6 cellular contexts compared by ENCODE assay signal in the genomic region with DNA sequence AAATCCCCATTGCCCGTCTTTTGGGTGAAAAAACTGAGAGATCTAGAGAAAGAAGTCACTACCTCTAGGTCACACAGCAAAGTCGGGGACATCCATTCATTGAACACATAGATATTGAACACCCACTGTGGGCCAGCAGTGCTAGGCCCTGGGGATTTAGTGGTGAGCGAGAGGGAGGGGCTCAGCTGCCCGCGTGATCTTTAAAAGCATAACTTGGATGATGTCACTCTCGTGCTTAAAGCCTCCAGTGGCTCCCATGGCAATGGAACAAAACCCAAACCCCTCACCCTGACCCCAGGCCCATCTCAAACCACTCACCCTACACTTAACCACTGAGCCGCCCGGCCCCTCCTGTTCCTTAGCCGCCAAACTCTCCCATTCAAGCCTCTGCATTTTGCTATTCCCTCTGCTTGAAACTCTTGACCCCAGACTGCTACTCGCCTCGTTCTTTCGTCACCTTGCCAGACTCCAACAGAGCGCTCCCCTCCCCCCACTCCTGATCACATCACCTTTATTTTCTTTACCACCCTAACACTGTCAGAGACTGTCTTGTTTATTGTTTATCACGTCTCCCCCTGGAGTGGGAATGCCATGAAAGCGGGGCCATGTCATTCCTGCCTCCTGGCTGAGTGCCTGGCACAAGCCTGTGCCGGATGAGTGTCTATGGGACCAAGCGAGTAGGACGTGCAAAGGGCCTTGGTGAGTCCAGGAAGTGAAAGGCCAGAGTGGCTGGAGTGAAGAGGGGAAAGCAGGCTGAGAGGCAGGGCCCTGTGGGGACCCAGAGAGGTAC. TPM values are rescaled to one million over a fixed set of nuclear protein-coding genes. Genes with fewer than 3 reads are reported as not detected.
DNase-seq lines count a peak whose midpoint lies in the region; ATAC-seq, FAIRE-seq and TF ChIP-seq lines count a peak whose summit lies in the region.

No MANE protein-coding gene starts in this region.

- in situ Hi-C loops in K562 (cut with MboI): no loop called here

- H3K9me3 Mint-ChIP-seq in nephron: no peaks in the 10 kb centered on the region

- H3K9me3 ChIP-seq in K562 (replicated peaks; ENCODE audit: control insufficient read depth, insufficient read depth, low read depth, low read length): no peaks in the 10 kb centered on the region

- H2AFZ ChIP-seq in K562 (ENCODE audit: low read depth, low read length): peak overlapping the region; percentile 42

- DNase-seq in NCI-H526 (lab: John Stamatoyannopoulos, UW) (peak; percentile 20 to 26), NCI-H526 treated with DMSO at 0.1 percent for 48 hours (lab: John Stamatoyannopoulos, UW) (no peak), M059J (ENCODE audit: low read depth) (peak; percentile 90), K562 (ENCODE audit: extremely low read depth in 1 of 4, low spot score in 3 of 4) (peak; percentile 45 to 72 (median 58)), SKM-1 (lab: John Stamatoyannopoulos, UW; ENCODE audit: unreplicated experiment) (no peak)

- peaks cover 23% of the 10 kb centered on the region; the same call in 2 of the 3 replicates for H3K36me3 ChIP-seq in K562 (ENCODE audit: control insufficient read depth, insufficient read depth, low read length)

- peak overlapping the region; percentile 65 to 88 for H3K9ac ChIP-seq in K562 (ENCODE audit: insufficient read depth in 1 of 2, low read depth in 2 of 2, low read length in 2 of 2)

- POLR2A ChIA-PET in K562 (lab: Yijun Ruan, JAX): interaction anchor here (0.6 to 1.7 kb wide), 6 partner anchors 12 to 285 kb away, joined by 3 to 4 read pairs (median 4); no protein-coding TSS in a partner anchor

- intact Hi-C loops in K562 (cut with micrococcal nuclease): no loop called here

- peak; percentile 26 for ATAC-seq in K562

- 9% methylated on average over 18 of the region's 18 CpGs for WGBS in K562 (ENCODE audit: insufficient coverage, low coverage, missing lambda C conversion rate)

- H3K4me2 ChIP-seq in K562 (ENCODE audit: insufficient read depth, low read length): peak overlapping the region; percentile 73

- TF ChIP-seq CTCF in K562 (IDR thresholded peaks at IDR 0.05 in 2 of 3, conservative IDR thresholded peaks at IDR 0.05 in 1 of 3; ENCODE audit: insufficient read depth in 2 of 3, low read depth in 1 of 3, low read length in 3 of 3) (no peak), nephron (IDR thresholded peaks at IDR 0.05; ENCODE audit: unreplicated experiment in 3 of 3) (no peak)

- H3K4me3 Mint-ChIP-seq in nephron: peak overlapping the region; percentile 69 to 77 (median 77)

- peak overlapping the region; percentile 85 for H3K27ac ChIP-seq in K562 (ENCODE audit: extremely low read depth, low read depth, low read length)

- H3K27ac Mint-ChIP-seq in nephron: peak overlapping the region in 2 of 3 experiments; percentile 19 to 28

- BruUV-seq in K562 (replicated peaks; lab: Mats Ljungman, UMichigan): no TSS peak

- H3K4me1 ChIP-seq in K562 (replicated peaks in 1 of 2; ENCODE audit: control insufficient read depth in 2 of 2, insufficient read depth in 2 of 2, low read length in 2 of 2): peaks cover 57 to 87% of the 10 kb centered on the region in 2 experiments

- CTCF ChIA-PET in K562 (lab: Yijun Ruan, JAX; ENCODE audit: low intra/inter-chr PET ratio): no interaction called here

- H3K4me1 Mint-ChIP-seq in nephron: peaks cover 23% of the 10 kb centered on the region

- peak overlapping the region; percentile 55 for H3K4me3 ChIP-seq in K562

- H3K36me3 Mint-ChIP-seq in nephron (ENCODE audit: low read depth): peaks cover 11% of the 10 kb centered on the region

- H3K27me3 Mint-ChIP-seq in nephron (ENCODE audit: low read depth): peaks cover 37% of the 10 kb centered on the region

- peaks cover 27% of the 10 kb centered on the region for H3K79me2 ChIP-seq in K562 (ENCODE audit: control insufficient read depth, insufficient read depth, low read length)

- no peak for TF ChIP-seq EP300 in K562 (IDR thresholded peaks at IDR 0.05; ENCODE audit: low read length)

- TF ChIP-seq RAD21 in K562 (CRISPR knock-in tag; conservative IDR thresholded peaks at IDR 0.05 in 1 of 2, IDR thresholded peaks at IDR 0.05 in 1 of 2): no peak

- H4K20me1 ChIP-seq in K562 (replicated peaks; ENCODE audit: control insufficient read depth, insufficient read depth, low read length): peaks cover 11% of the 10 kb centered on the region; the same call in 1 of the 2 replicates

- H3K9me1 ChIP-seq in K562 (ENCODE audit: control insufficient read depth, insufficient read depth, low read length): peaks cover 3% of the 10 kb centered on the region

- peak; percentile 73 for FAIRE-seq in K562 (lab: Jason Lieb, UNC)

- no peaks in the 10 kb centered on the region for H3K27me3 ChIP-seq in K562 (ENCODE audit: control insufficient read depth in 2 of 2, insufficient read depth in 2 of 2, low read length in 2 of 2)

- peak; percentile 66 for TF ChIP-seq POLR2A in K562 (conservative IDR thresholded peaks at IDR 0.05)

RNA-seq across cellular contexts. Expression of a gene that starts 0.7 kb away (rescaled TPM):
- 1.6 TPM in 1 of 2 replicates, not detected in the other for total RNA-seq in M059J (2014; rRNA removed; shearing (Covaris generic))
- 4.2 and 9.4 TPM in 2 replicates for total RNA-seq in K562 (2011; cell fraction: chromatin; rRNA removed; ENCODE audit: low replicate concordance)
- 7.7 and 10.1 TPM in 2 replicates for total RNA-seq in K562 (2011; cell fraction: nucleolus; rRNA removed)
- 4.3 and 4.5 TPM in 2 replicates for total RNA-seq in K562 (2011; cell fraction: nucleoplasm; rRNA removed)
- total RNA-seq in K562 (2014; rRNA removed): 2.5 and 3.1 TPM in 2 replicates
- 0.80 and 1.2 TPM in 2 replicates for total RNA-seq in K562 (2014; rRNA removed; fragmentation: Illumina TruSeq; extraction: Trizol)
- 0.58 and 1.3 TPM in 2 replicates for total RNA-seq in K562 (2015; rRNA removed; fragmentation: Illumina TruSeq; extraction: Trizol)
- 3.0 and 3.7 TPM in 2 replicates for total RNA-seq in K562 (2021)
- 1.2 and 1.6 TPM in 2 replicates for polyA plus RNA-seq in K562 (2011; rRNA removed)
- polyA plus RNA-seq in K562 (2011; cell fraction: cytosol; rRNA removed): 1.8 and 2.2 TPM in 2 replicates
- polyA plus RNA-seq in K562 (2011; cell fraction: nucleus; rRNA removed): 12.7 and 14.3 TPM in 2 replicates
- polyA plus RNA-seq in K562 (2012): 1.7 and 5.0 TPM in 2 replicates
- 0.82 and 1.2 TPM in 2 replicates for polyA plus RNA-seq in K562 (2014; fragmentation: Illumina TruSeq; extraction: Trizol)
- polyA plus RNA-seq in K562 (2014; fragmentation: Nextera tagmentation; extraction: Ambion mirVana): under 1 TPM; 0.18 to 0.41 TPM
- 4.3 and 4.8 TPM in 2 replicates for polyA plus RNA-seq in K562 (2014; rRNA removed)
- 0.75 TPM in 1 of 2 replicates, not detected in the other for polyA minus RNA-seq in K562 (2011; rRNA and poly(A)+ RNA removed)
- polyA minus RNA-seq in K562 (2011; cell fraction: cytosol; rRNA and poly(A)+ RNA removed): 3.0 TPM in 1 of 2 replicates, not detected in the other
- polyA minus RNA-seq in K562 (2011; cell fraction: nucleus; rRNA and poly(A)+ RNA removed): 2.6 TPM in 2 replicates

RNA-seq across cellular contexts. Expression of a gene that starts 6.4 kb away (rescaled TPM):
- 53.8 and 77.2 TPM in 2 replicates for total RNA-seq in M059J (2014; rRNA removed; shearing (Covaris generic))
- total RNA-seq in K562 (2011; cell fraction: chromatin; rRNA removed; ENCODE audit: low replicate concordance): 99.6 and 215 TPM in 2 replicates
- 168 and 199 TPM in 2 replicates for total RNA-seq in K562 (2011; cell fraction: nucleolus; rRNA removed)
- total RNA-seq in K562 (2011; cell fraction: nucleoplasm; rRNA removed): 195 and 215 TPM in 2 replicates
- total RNA-seq in K562 (2014; rRNA removed): 56.6 and 88.7 TPM in 2 replicates
- total RNA-seq in K562 (2014; rRNA removed; fragmentation: Illumina TruSeq; extraction: Trizol): 48.1 and 53.8 TPM in 2 replicates
- total RNA-seq in K562 (2015; rRNA removed; fragmentation: Illumina TruSeq; extraction: Trizol): 71.1 and 73.4 TPM in 2 replicates
- 95.3 and 102 TPM in 2 replicates for total RNA-seq in K562 (2021)
- polyA plus RNA-seq in K562 (2011; rRNA removed): 93.8 and 101 TPM in 2 replicates
- 131 and 200 TPM in 2 replicates for polyA plus RNA-seq in K562 (2011; cell fraction: cytosol; rRNA removed)
- 142 and 205 TPM in 2 replicates for polyA plus RNA-seq in K562 (2011; cell fraction: nucleus; rRNA removed)
- polyA plus RNA-seq in K562 (2012): 83.9 and 86.2 TPM in 2 replicates
- 126 and 142 TPM in 2 replicates for polyA plus RNA-seq in K562 (2014; fragmentation: Illumina TruSeq; extraction: Trizol)
- 10 to 100 TPM; 43.5 to 69.3 TPM for polyA plus RNA-seq in K562 (2014; fragmentation: Nextera tagmentation; extraction: Ambion mirVana)
- polyA plus RNA-seq in K562 (2014; rRNA removed): 104 and 107 TPM in 2 replicates
- 54.4 and 75.4 TPM in 2 replicates for polyA minus RNA-seq in K562 (2011; rRNA and poly(A)+ RNA removed)
- polyA minus RNA-seq in K562 (2011; cell fraction: cytosol; rRNA and poly(A)+ RNA removed): 56.3 and 59.9 TPM in 2 replicates
- 64.1 and 85.1 TPM in 2 replicates for polyA minus RNA-seq in K562 (2011; cell fraction: nucleus; rRNA and poly(A)+ RNA removed)

RNA-seq across cellular contexts. Expression of a gene that starts 14.4 kb away (rescaled TPM):
- 12.2 and 12.6 TPM in 2 replicates for total RNA-seq in M059J (2014; rRNA removed; shearing (Covaris generic))
- total RNA-seq in K562 (2011; cell fraction: chromatin; rRNA removed; ENCODE audit: low replicate concordance): 24.9 and 89.8 TPM in 2 replicates
- 90.4 and 100 TPM in 2 replicates for total RNA-seq in K562 (2011; cell fraction: nucleolus; rRNA removed)
- total RNA-seq in K562 (2011; cell fraction: nucleoplasm; rRNA removed): 52.6 and 55.0 TPM in 2 replicates
- 25.5 and 47.2 TPM in 2 replicates for total RNA-seq in K562 (2014; rRNA removed)
- 2.8 and 6.6 TPM in 2 replicates for total RNA-seq in K562 (2014; rRNA removed; fragmentation: Illumina TruSeq; extraction: Trizol)
- total RNA-seq in K562 (2015; rRNA removed; fragmentation: Illumina TruSeq; extraction: Trizol): 17.2 and 19.0 TPM in 2 replicates
- total RNA-seq in K562 (2021): 43.1 and 47.1 TPM in 2 replicates
- polyA plus RNA-seq in K562 (2011; rRNA removed): 14.0 and 19.4 TPM in 2 replicates
- 30.0 and 73.0 TPM in 2 replicates for polyA plus RNA-seq in K562 (2011; cell fraction: cytosol; rRNA removed)
- polyA plus RNA-seq in K562 (2011; cell fraction: nucleus; rRNA removed): 34.4 and 63.8 TPM in 2 replicates
- polyA plus RNA-seq in K562 (2012): 26.5 and 52.2 TPM in 2 replicates
- polyA plus RNA-seq in K562 (2014; fragmentation: Illumina TruSeq; extraction: Trizol): 15.4 and 34.0 TPM in 2 replicates
- 1 to 10 TPM; 2.6 to 3.4 TPM for polyA plus RNA-seq in K562 (2014; fragmentation: Nextera tagmentation; extraction: Ambion mirVana)
- polyA plus RNA-seq in K562 (2014; rRNA removed): 26.0 and 42.6 TPM in 2 replicates
- polyA minus RNA-seq in K562 (2011; rRNA and poly(A)+ RNA removed): 7.5 and 10.6 TPM in 2 replicates
- 30.9 and 50.2 TPM in 2 replicates for polyA minus RNA-seq in K562 (2011; cell fraction: cytosol; rRNA and poly(A)+ RNA removed)
- 24.7 and 25.8 TPM in 2 replicates for polyA minus RNA-seq in K562 (2011; cell fraction: nucleus; rRNA and poly(A)+ RNA removed)

RNA-seq across cellular contexts. Expression of a gene that starts 31.9 kb away (rescaled TPM):
- total RNA-seq in M059J (2014; rRNA removed; shearing (Covaris generic)): 15.9 and 29.4 TPM in 2 replicates
- total RNA-seq in K562 (2011; cell fraction: chromatin; rRNA removed; ENCODE audit: low replicate concordance): 18.9 and 41.8 TPM in 2 replicates
- total RNA-seq in K562 (2011; cell fraction: nucleolus; rRNA removed): 25.3 and 31.9 TPM in 2 replicates
- 19.5 and 22.4 TPM in 2 replicates for total RNA-seq in K562 (2011; cell fraction: nucleoplasm; rRNA removed)
- total RNA-seq in K562 (2014; rRNA removed) (13.0 and 16.0 TPM in 2 replicates), K562 (2014; rRNA removed; fragmentation: Illumina TruSeq; extraction: Trizol) (6.4 and 8.2 TPM in 2 replicates), K562 (2015; rRNA removed; fragmentation: Illumina TruSeq; extraction: Trizol) (16.8 and 17.0 TPM in 2 replicates), K562 (2021) (17.3 and 18.7 TPM in 2 replicates)
- polyA plus RNA-seq in K562 (2011; rRNA removed) (23.0 and 23.7 TPM in 2 replicates), K562 (2014; fragmentation: Illumina TruSeq; extraction: Trizol) (14.5 and 15.6 TPM in 2 replicates), K562 (2014; fragmentation: Nextera tagmentation; extraction: Ambion mirVana) (under 1 TPM; 0.13 to 0.20 TPM), K562 (2014; rRNA removed) (16.4 and 19.0 TPM in 2 replicates)
- 30.5 and 46.9 TPM in 2 replicates for polyA plus RNA-seq in K562 (2011; cell fraction: cytosol; rRNA removed)
- 51.3 and 78.0 TPM in 2 replicates for polyA plus RNA-seq in K562 (2011; cell fraction: nucleus; rRNA removed)
- polyA plus RNA-seq in K562 (2012): 13.2 and 13.7 TPM in 2 replicates
- polyA minus RNA-seq in K562 (2011; rRNA and poly(A)+ RNA removed): 5.5 and 6.3 TPM in 2 replicates
- 3.5 and 5.2 TPM in 2 replicates for polyA minus RNA-seq in K562 (2011; cell fraction: cytosol; rRNA and poly(A)+ RNA removed)
- 10.4 and 11.2 TPM in 2 replicates for polyA minus RNA-seq in K562 (2011; cell fraction: nucleus; rRNA and poly(A)+ RNA removed)

RNA-seq across cellular contexts. Expression of a gene that starts 49.5 kb away (rescaled TPM):
- 4.3 and 35.5 TPM in 2 replicates for total RNA-seq in M059J (2014; rRNA removed; shearing (Covaris generic))
- 18.1 and 34.4 TPM in 2 replicates for total RNA-seq in K562 (2011; cell fraction: chromatin; rRNA removed; ENCODE audit: low replicate concordance)
- total RNA-seq in K562 (2011; cell fraction: nucleolus; rRNA removed): 13.4 and 13.5 TPM in 2 replicates
- total RNA-seq in K562 (2011; cell fraction: nucleoplasm; rRNA removed): 17.2 and 24.7 TPM in 2 replicates
- total RNA-seq in K562 (2014; rRNA removed) (2.1 and 4.5 TPM in 2 replicates), K562 (2014; rRNA removed; fragmentation: Illumina TruSeq; extraction: Trizol) (1.6 and 2.3 TPM in 2 replicates), K562 (2015; rRNA removed; fragmentation: Illumina TruSeq; extraction: Trizol) (2.8 and 4.1 TPM in 2 replicates), K562 (2021) (11.2 and 16.7 TPM in 2 replicates)
- polyA plus RNA-seq in K562 (2011; rRNA removed) (4.4 and 7.7 TPM in 2 replicates), K562 (2014; fragmentation: Illumina TruSeq; extraction: Trizol) (5.6 and 9.1 TPM in 2 replicates), K562 (2014; fragmentation: Nextera tagmentation; extraction: Ambion mirVana) (under 1 TPM; 0.17 to 0.25 TPM), K562 (2014; rRNA removed) (3.6 and 6.6 TPM in 2 replicates)
- polyA plus RNA-seq in K562 (2011; cell fraction: cytosol; rRNA removed): 8.2 and 9.0 TPM in 2 replicates
- polyA plus RNA-seq in K562 (2011; cell fraction: nucleus; rRNA removed): 16.1 and 16.7 TPM in 2 replicates
- 13.8 and 19.2 TPM in 2 replicates for polyA plus RNA-seq in K562 (2012)
- 2.1 and 2.7 TPM in 2 replicates for polyA minus RNA-seq in K562 (2011; rRNA and poly(A)+ RNA removed)
- 3.5 and 5.9 TPM in 2 replicates for polyA minus RNA-seq in K562 (2011; cell fraction: cytosol; rRNA and poly(A)+ RNA removed)
- 4.8 and 8.4 TPM in 2 replicates for polyA minus RNA-seq in K562 (2011; cell fraction: nucleus; rRNA and poly(A)+ RNA removed)

Comparison
In these comparisons a context has a peak if more than half of its experiments do, and no peak if none do; other contexts are left out.
1. DNase-seq: peak in NCI-H526 (2 of 2), M059J (single experiment) and K562 (4 of 4); none in NCI-H526 treated with DMSO at 0.1 percent for 48 hours (single experiment) and SKM-1 (single experiment).